ENCODE assay signal across 8 cellular contexts in genomic region chr12:2682301-2683282, GRCh38.
DNase-seq lines count a peak whose midpoint lies in the region; ATAC-seq and TF ChIP-seq lines count a peak whose summit lies in the region.

No MANE protein-coding gene starts in this region.

- BruUV-seq in HCT116 (replicated peaks; lab: Mats Ljungman, UMichigan) (no TSS peak), PC-9 (replicated peaks; lab: Mats Ljungman, UMichigan) (no TSS peak)

- no peaks in the 10 kb centered on the region for H3K9me3 ChIP-seq in CD8-positive, alpha-beta T cell (ENCODE audit: low read length)
- H3K9me3 ChIP-seq in HCT116 (ENCODE audit: control insufficient read depth in 1 of 2, insufficient read depth in 1 of 2, low read depth in 1 of 2, low read length in 2 of 2) (no peaks in the 10 kb centered on the region), PC-9 (ENCODE audit: insufficient read depth, low read depth) (no peaks in the 10 kb centered on the region), testis (no peaks in the 10 kb centered on the region)

- no peak overlapping the region for H3K4me3 Mint-ChIP-seq in CD8-positive, alpha-beta T cell

- peak; percentile 79 for ATAC-seq in CD8-positive, alpha-beta T cell
- peak; percentile 61 for ATAC-seq in HCT116

- TF ChIP-seq POLR2A in HCT116 (IDR thresholded peaks at IDR 0.05; ENCODE audit: borderline replicate concordance, extremely low read depth, insufficient read depth, insufficient read length) (no peak), testis (IDR thresholded peaks at IDR 0.05) (no peak)

- RAD21 ChIA-PET in HCT116 (lab: Charles Lee; ENCODE audit: low non-redundant PET in 1 of 2, low total read pairs in 2 of 2, uncharacterized antibody in 2 of 2, unreplicated experiment in 2 of 2) = interaction anchor here in 1 of 2 experiments (0.7 to 1.3 kb wide), 2 partner anchors 56 to 101 kb away, joined by 3 to 4 read pairs; no protein-coding TSS in a partner anchor

- H3K9me2 ChIP-seq in HCT116 (ENCODE audit: insufficient read depth) = no peaks in the 10 kb centered on the region
- H3K9me2 ChIP-seq in PC-9 (ENCODE audit: insufficient read depth) = no peaks in the 10 kb centered on the region

- WGBS in testis, 2 donors = 60 to 61% methylated on average over 12 of the region's 12 CpGs

- no peaks in the 10 kb centered on the region for H3K27me3 ChIP-seq in CD8-positive, alpha-beta T cell (ENCODE audit: insufficient read depth, low read length)
- no peaks in the 10 kb centered on the region for H3K27me3 ChIP-seq in HCT116 (ENCODE audit: insufficient read depth, low read length)
- peaks cover 84% of the 10 kb centered on the region for H3K27me3 ChIP-seq in PC-9 (ENCODE audit: insufficient read depth, low read depth)
- H3K27me3 ChIP-seq in testis = no peaks in the 10 kb centered on the region

- peak; percentile 77 for TF ChIP-seq CTCF in CD8-positive, alpha-beta T cell (IDR thresholded peaks at IDR 0.05)
- peak; percentile 51 to 66 (median 53); a peak in 5 of 6 replicates for TF ChIP-seq CTCF in HCT116 (IDR thresholded peaks at IDR 0.05 in 2 of 3, conservative IDR thresholded peaks at IDR 0.05 in 1 of 3; ENCODE audit: borderline replicate concordance in 1 of 3, insufficient read depth in 1 of 3, low read depth in 2 of 3, low read length in 2 of 3)
- peak; percentile 57; the same call in 1 of the 2 replicates for TF ChIP-seq CTCF in PC-9 (conservative IDR thresholded peaks at IDR 0.05)
- TF ChIP-seq CTCF in testis (IDR thresholded peaks at IDR 0.05) = peak in 2 of 3 experiments; percentile 46 to 50

- peak in 4 of 7 experiments; percentile 33 to 51 (median 48) for DNase-seq in CD8-positive, alpha-beta T cell
- peak; percentile 26 for DNase-seq in HCT116 (ENCODE audit: low read depth, low spot score)
- peak; percentile 10 to 62 for DNase-seq in PC-9
- DNase-seq in inferior parietal cortex (ENCODE audit: extremely low spot score) = peak; percentile 34
- peak; percentile 45 for DNase-seq in testis
- no peak for DNase-seq in Ammon's horn (ENCODE audit: low spot score)
- DNase-seq in ureter (ENCODE audit: low spot score) = no peak

- H3K4me3 ChIP-seq in CD8-positive, alpha-beta T cell (ENCODE audit: low read depth, low read length) = no peak overlapping the region
- no peak overlapping the region for H3K4me3 ChIP-seq in HCT116 (replicated peaks in 1 of 2; ENCODE audit: low read depth in 1 of 2, low read length in 2 of 2)
- no peak overlapping the region for H3K4me3 ChIP-seq in PC-9
- H3K4me3 ChIP-seq in testis = no peak overlapping the region

- intact Hi-C loops in CD8-positive, alpha-beta T cell (cut with DNase I, micrococcal nuclease) = loop anchor here (1.0 to 5.0 kb wide), 5 partner anchors 102 to 360 kb away; partner anchors contain the start of gene ITFG2 (in 1 of the 2)
- intact Hi-C loops in HCT116 (cut with micrococcal nuclease) (loop anchor here (1.0 to 2.0 kb wide), 2 partner anchors 102 to 359 kb away; no protein-coding TSS in a partner anchor), PC-9 (cut with micrococcal nuclease; ENCODE audit: unreplicated experiment) (no loop called here), testis (cut with DNase I; ENCODE audit: low total_unique reads) (no loop called here)

- peaks cover 7% of the 10 kb centered on the region for H3K36me3 Mint-ChIP-seq in CD8-positive, alpha-beta T cell

- H3K4me1 ChIP-seq in CD8-positive, alpha-beta T cell (ENCODE audit: insufficient read depth, low read length) = no peaks in the 10 kb centered on the region
- no peaks in the 10 kb centered on the region for H3K4me1 ChIP-seq in HCT116 (ENCODE audit: control insufficient read depth in 1 of 2, insufficient read depth in 2 of 2, low read length in 2 of 2)
- no peaks in the 10 kb centered on the region for H3K4me1 ChIP-seq in PC-9 (replicated peaks; ENCODE audit: insufficient read depth)
- H3K4me1 ChIP-seq in testis = no peaks in the 10 kb centered on the region

- H4K20me1 ChIP-seq in HCT116 (ENCODE audit: insufficient read depth) (no peaks in the 10 kb centered on the region), PC-9 (ENCODE audit: insufficient read depth) (no peaks in the 10 kb centered on the region)

- no peaks in the 10 kb centered on the region for H3K27me3 Mint-ChIP-seq in CD8-positive, alpha-beta T cell (ENCODE audit: low read depth)

- no peak overlapping the region for H3K27ac ChIP-seq in CD8-positive, alpha-beta T cell (ENCODE audit: low read depth, low read length)
- no peak overlapping the region for H3K27ac ChIP-seq in HCT116 (ENCODE audit: low read depth, low read length)
- no peak overlapping the region for H3K27ac ChIP-seq in PC-9
- H3K27ac ChIP-seq in angular gyrus (ENCODE audit: low read depth, low read length) = peak overlapping the region; percentile 73
- no peak overlapping the region for H3K27ac ChIP-seq in testis

- H3K79me2 ChIP-seq in HCT116 (ENCODE audit: insufficient read depth, low read length) (no peaks in the 10 kb centered on the region), PC-9 (ENCODE audit: low read depth) (no peaks in the 10 kb centered on the region)

- peak overlapping the region; percentile 66 for H3K27ac Mint-ChIP-seq in CD8-positive, alpha-beta T cell

- POLR2A ChIA-PET in CD8-positive, alpha-beta T cell (lab: Charles Lee) = interaction anchor here (1.2 to 2.2 kb wide), 2 partner anchors 9 to 113 kb away, joined by 3 to 13 read pairs; partner anchors contain the start of gene FKBP4
- POLR2A ChIA-PET in HCT116 (lab: Charles Lee) = interaction anchor here (0.6 kb wide), 1 partner anchor 211 kb away, joined by 3 read pairs; no protein-coding TSS in a partner anchor
- POLR2A ChIA-PET in PC-9 (lab: Charles Lee; ENCODE audit: unreplicated experiment) = no interaction called here

- H3K4me2 ChIP-seq in HCT116 (ENCODE audit: low read length) = no peak overlapping the region
- H3K4me2 ChIP-seq in PC-9 = no peak overlapping the region

- no peak overlapping the region for H3K9ac ChIP-seq in HCT116 (ENCODE audit: low read length)

- TF ChIP-seq RAD21 in HCT116 (IDR thresholded peaks at IDR 0.05; ENCODE audit: low read depth) = peak; percentile 75

- H3K4me1 Mint-ChIP-seq in CD8-positive, alpha-beta T cell (ENCODE audit: low read depth) = peaks cover 7% of the 10 kb centered on the region

- H3K36me3 ChIP-seq in CD8-positive, alpha-beta T cell (ENCODE audit: insufficient read depth, low read length) = no peaks in the 10 kb centered on the region
- H3K36me3 ChIP-seq in HCT116 (ENCODE audit: control insufficient read depth in 1 of 2, insufficient read depth in 2 of 2, low read length in 2 of 2) (no peaks in the 10 kb centered on the region), PC-9 (ENCODE audit: low read depth) (no peaks in the 10 kb centered on the region), testis (ENCODE audit: low read depth, missing control alignments) (no peaks in the 10 kb centered on the region)

- CTCF ChIA-PET in CD8-positive, alpha-beta T cell (lab: Charles Lee) = interaction anchor here (0.6 to 6.7 kb wide), 34 partner anchors 8 to 359 kb away, joined by 3 to 99 read pairs (median 4); no protein-coding TSS in a partner anchor
- CTCF ChIA-PET in HCT116 (lab: Charles Lee) = interaction anchor here (0.7 to 2.8 kb wide), 8 partner anchors 42 to 670 kb away, joined by 3 to 14 read pairs (median 4); partner anchors contain the start of gene ITFG2
- CTCF ChIA-PET in PC-9 (lab: Charles Lee) = no interaction called here

- H3F3A ChIP-seq in PC-9 (ENCODE audit: insufficient read depth, low read depth) = no peaks in the 10 kb centered on the region

- H2AFZ ChIP-seq in HCT116 (ENCODE audit: low read depth, low read length, poor library complexity, severe bottlenecking) = no peak overlapping the region
- no peak overlapping the region for H2AFZ ChIP-seq in PC-9

- H3K9me3 Mint-ChIP-seq in CD8-positive, alpha-beta T cell = no peaks in the 10 kb centered on the region

TF ChIP-seq in HCT116, 20 proteins besides CTCF, POLR2A, EP300 and RAD21:
- no peak for TF ChIP-seq TCF7L2 (IDR thresholded peaks at IDR 0.05; ENCODE audit: borderline replicate concordance, extremely low read depth, insufficient read depth, insufficient read length)
- no peak for TF ChIP-seq SIN3A (IDR thresholded peaks at IDR 0.05; ENCODE audit: low read depth)
- TF ChIP-seq SP1 (IDR thresholded peaks at IDR 0.05; ENCODE audit: low read depth) = no peak
- TF ChIP-seq CBX3 (IDR thresholded peaks at IDR 0.05; ENCODE audit: low read depth) = no peak
- no peak for TF ChIP-seq ZFX (IDR thresholded peaks at IDR 0.05)
- TF ChIP-seq EZH2 (IDR thresholded peaks at IDR 0.05) = no peak
- no peak for TF ChIP-seq YY1 (IDR thresholded peaks at IDR 0.05; ENCODE audit: extremely low read depth, insufficient replicate concordance, low read depth, low read length)
- no peak for TF ChIP-seq ELF1 (IDR thresholded peaks at IDR 0.05; ENCODE audit: borderline replicate concordance, low read depth)
- TF ChIP-seq REST (IDR thresholded peaks at IDR 0.05; ENCODE audit: low read depth) = no peak
- no peak for TF ChIP-seq JUND (IDR thresholded peaks at IDR 0.05)
- TF ChIP-seq SRF (IDR thresholded peaks at IDR 0.05; ENCODE audit: low read depth) = no peak

Comparison
In these comparisons a context has a peak if more than half of its experiments do, and no peak if none do; other contexts are left out.
1. DNase-seq: peak in CD8-positive, alpha-beta T cell (4 of 7), HCT116 (single experiment), PC-9 (2 of 2), inferior parietal cortex (single experiment) and testis (single experiment); none in Ammon's horn (single experiment) and ureter (single experiment).
2. intact Hi-C loops: an anchor here in CD8-positive, alpha-beta T cell (1.0 to 5.0 kb wide) and HCT116 (1.0 to 2.0 kb wide); none called in PC-9 and testis.
3. Peak in every context shown above with its lines, with median percentiles within 50 percentile points of each other: CTCF ChIP-seq.